In genomic region chr12:120115692-120116442, GRCh38 we compare ENCODE assay signal across 8 cellular contexts. TPM values are rescaled to one million over a fixed set of nuclear protein-coding genes. Genes with fewer than 3 reads are reported as not detected.
DNase-seq lines count a peak whose midpoint lies in the region; ATAC-seq and TF ChIP-seq lines count a peak whose summit lies in the region.

No MANE protein-coding gene starts in this region.

- no peak overlapping the region for H2BK15ac ChIP-seq in IMR-90 (ENCODE audit: low read depth, low read length)

- H3K9me1 ChIP-seq in IMR-90 (ENCODE audit: insufficient read depth, low read length): peaks cover 26% of the 10 kb centered on the region

- dilution Hi-C loops in IMR-90 (cut with HindIII; ENCODE audit: low sequenced_read_pairs, unreplicated experiment): no loop called here

- POLR2A ChIA-PET in IMR-90 (lab: Charles Lee; ENCODE audit: unreplicated experiment) (interaction anchor here (0.6 kb wide), 1 partner anchor 225 kb away, joined by 4 read pairs; no protein-coding TSS in a partner anchor), GM10248 (lab: Yijun Ruan, JAX) (interaction anchor here (0.9 to 7.4 kb wide), 3 partner anchors 17 to 176 kb away, joined by 3 to 97 read pairs (median 4); partner anchors contain the start of genes RNU4-2 and RPLP0)
- POLR2A ChIA-PET in activated CD4-positive, alpha-beta memory T cell treated with anti-CD3 and anti-CD28 coated beads for 36 hours (lab: Charles Lee): interaction anchor here (0.6 to 10.6 kb wide), 12 partner anchors 7 to 176 kb away, joined by 3 to 131 read pairs (median 10); partner anchors contain the start of genes BICDL1, RNU4-2 and RPLP0

- no peaks in the 10 kb centered on the region for H3K9me3 Mint-ChIP-seq in activated naive CD4-positive, alpha-beta T cell treated with anti-CD3 and anti-CD28 coated beads for 36 hours
- no peaks in the 10 kb centered on the region for H3K9me3 Mint-ChIP-seq in activated CD4-positive, alpha-beta memory T cell treated with anti-CD3 and anti-CD28 coated beads for 36 hours

- no peak overlapping the region for H2BK20ac ChIP-seq in IMR-90 (ENCODE audit: low read depth, low read length)

- intact Hi-C loops in activated naive CD4-positive, alpha-beta T cell treated with anti-CD3 and anti-CD28 coated beads for 36 hours (cut with micrococcal nuclease): loop anchor here (1.0 to 5.0 kb wide), 5 partner anchors 85 to 421 kb away; partner anchors contain the start of genes BICDL1, COX6A1, RNU4-1 and RPLP0
- intact Hi-C loops in IMR-90 (cut with micrococcal nuclease): no loop called here
- intact Hi-C loops in activated CD4-positive, alpha-beta memory T cell treated with anti-CD3 and anti-CD28 coated beads for 36 hours (cut with micrococcal nuclease): loop anchor here (1.0 to 5.0 kb wide), 2 partner anchors 146 to 322 kb away; partner anchors contain the start of gene COX6A1

- H2BK5ac ChIP-seq in IMR-90 (ENCODE audit: low read depth, low read length, poor library complexity, severe bottlenecking): peak overlapping the region; percentile 70

- H3K27ac ChIP-seq in IMR-90 (ENCODE audit: insufficient read depth, low read length) (peak overlapping the region; percentile 88), rectal smooth muscle tissue (ENCODE audit: low read depth, low read length) (peak overlapping the region; percentile 56)

- H3K79me1 ChIP-seq in IMR-90 (ENCODE audit: low read depth in 1 of 2, low read length in 2 of 2): peaks cover 19 to 64% of the 10 kb centered on the region in 2 experiments

- peak overlapping the region; percentile 67 to 74; a peak in 3 of 4 replicates for H4K8ac ChIP-seq in IMR-90 (ENCODE audit: low read depth in 2 of 2, low read length in 2 of 2)

- H2AFZ ChIP-seq in IMR-90 (replicated peaks; ENCODE audit: low read length, poor library complexity): peak overlapping the region; percentile 48

- peak overlapping the region; percentile 95 for H3K4me3 ChIP-seq in IMR-90 (ENCODE audit: insufficient read depth, low read depth, low read length)
- peak overlapping the region; percentile 99 to 100 for H3K4me3 ChIP-seq in foreskin fibroblast (ENCODE audit: low read depth in 1 of 2, low read length in 2 of 2)
- H3K4me3 ChIP-seq in rectal smooth muscle tissue (ENCODE audit: low read length): peak overlapping the region; percentile 82

- H3K4me1 ChIP-seq in IMR-90 (ENCODE audit: control insufficient read depth, insufficient read depth, low read length): peaks cover 15% of the 10 kb centered on the region
- peaks cover 27% of the 10 kb centered on the region for H3K4me1 ChIP-seq in rectal smooth muscle tissue (ENCODE audit: control insufficient read depth, insufficient read depth, low read length)

- peak overlapping the region; percentile 95 for H3K4me2 ChIP-seq in IMR-90 (ENCODE audit: low read depth, low read length)

- H4K5ac ChIP-seq in IMR-90 (ENCODE audit: low read depth, low read length): peak overlapping the region; percentile 83

- peaks cover 7% of the 10 kb centered on the region; the same call in 1 of the 2 replicates for H3K36me3 ChIP-seq in IMR-90 (ENCODE audit: control insufficient read depth, insufficient read depth, low read length)
- no peaks in the 10 kb centered on the region for H3K36me3 ChIP-seq in rectal smooth muscle tissue (ENCODE audit: control insufficient read depth, insufficient read depth, low read length)

- H2AK9ac ChIP-seq in IMR-90 (replicated peaks; ENCODE audit: low read depth, low read length, poor library complexity): peak overlapping the region; percentile 91

- peaks cover 22% of the 10 kb centered on the region for H3K36me3 Mint-ChIP-seq in activated naive CD4-positive, alpha-beta T cell treated with anti-CD3 and anti-CD28 coated beads for 36 hours (ENCODE audit: low read depth)
- H3K36me3 Mint-ChIP-seq in activated CD4-positive, alpha-beta memory T cell treated with anti-CD3 and anti-CD28 coated beads for 36 hours: peaks cover 30% of the 10 kb centered on the region

- no peak for TF ChIP-seq POLR2A in IMR-90 (IDR thresholded peaks at IDR 0.05; ENCODE audit: low read depth, low read length)

- CTCF ChIA-PET in activated naive CD4-positive, alpha-beta T cell treated with anti-CD3 and anti-CD28 coated beads for 36 hours (lab: Charles Lee): interaction anchor here (1.1 to 1.3 kb wide), 2 partner anchors 85 to 86 kb away, joined by 3 to 4 read pairs; partner anchors contain the start of gene RPLP0
- CTCF ChIA-PET in IMR-90 (lab: Yijun Ruan, JAX) (no interaction called here), GM10248 (lab: Yijun Ruan, JAX) (interaction anchor here (2.0 to 2.3 kb wide), 3 partner anchors 29 to 112 kb away, joined by 6 to 9 read pairs (median 8); partner anchors contain the start of gene RPLP0)
- CTCF ChIA-PET in activated CD4-positive, alpha-beta memory T cell treated with anti-CD3 and anti-CD28 coated beads for 36 hours (lab: Charles Lee): interaction anchor here (3.1 to 4.0 kb wide), 2 partner anchors 29 to 86 kb away, joined by 16 to 18 read pairs; partner anchors contain the start of gene RPLP0

- DNase-seq in activated naive CD4-positive, alpha-beta T cell treated with anti-CD3 and anti-CD28 coated beads for 36 hours: peak; percentile 50
- DNase-seq in activated naive CD4-positive, alpha-beta T cell (lab: John Stamatoyannopoulos, UW): no peak
- DNase-seq in IMR-90 (peak; percentile 26), foreskin fibroblast (peak in 1 of 2 donors; percentile 61), GM10248 (ENCODE audit: extremely low spot score) (no peak)
- DNase-seq in activated CD4-positive, alpha-beta memory T cell treated with anti-CD3 and anti-CD28 coated beads for 36 hours: peak; percentile 65
- no peak for DNase-seq in stimulated activated naive CD4-positive, alpha-beta T cell treated with Interleukin-2 at 50 U/mL for 16 hours (lab: John Stamatoyannopoulos, UW)

- H4K91ac ChIP-seq in IMR-90 (ENCODE audit: insufficient read depth, low read depth, low read length): peak overlapping the region; percentile 79

- peak overlapping the region; percentile 91 for H3K4ac ChIP-seq in IMR-90 (ENCODE audit: low read depth, low read length)

- TF ChIP-seq CTCF in IMR-90 (conservative IDR thresholded peaks at IDR 0.05; ENCODE audit: low read depth, low read length) (no peak), foreskin fibroblast (IDR thresholded peaks at IDR 0.05; ENCODE audit: low read depth, low read length) (no peak), GM10248 (IDR thresholded peaks at IDR 0.05; ENCODE audit: control extremely low read depth, extremely low read depth, low read depth, missing control alignments) (no peak)

- H3K4me1 Mint-ChIP-seq in activated naive CD4-positive, alpha-beta T cell treated with anti-CD3 and anti-CD28 coated beads for 36 hours (ENCODE audit: low read depth): peaks cover 71% of the 10 kb centered on the region
- peaks cover 65% of the 10 kb centered on the region for H3K4me1 Mint-ChIP-seq in activated CD4-positive, alpha-beta memory T cell treated with anti-CD3 and anti-CD28 coated beads for 36 hours (ENCODE audit: low read depth)

- no peaks in the 10 kb centered on the region for H3K27me3 Mint-ChIP-seq in activated naive CD4-positive, alpha-beta T cell treated with anti-CD3 and anti-CD28 coated beads for 36 hours (ENCODE audit: low read depth)
- no peaks in the 10 kb centered on the region for H3K27me3 Mint-ChIP-seq in activated CD4-positive, alpha-beta memory T cell treated with anti-CD3 and anti-CD28 coated beads for 36 hours

- no CpG with 5 or more reads among the region's 31 CpGs for WGBS in IMR-90 (ENCODE audit: extremely low coverage in 2 of 2, insufficient read length in 1 of 2), 2 experiments

- H2AK5ac ChIP-seq in IMR-90 (ENCODE audit: low read depth, low read length): peak overlapping the region; percentile 98

- H3K56ac ChIP-seq in IMR-90 (ENCODE audit: extremely low read depth, insufficient read depth, low read length): peak overlapping the region; percentile 52; the same call in 1 of the 2 replicates

- peak overlapping the region; percentile 98 for H3K4me3 Mint-ChIP-seq in activated naive CD4-positive, alpha-beta T cell treated with anti-CD3 and anti-CD28 coated beads for 36 hours
- peak overlapping the region; percentile 92 for H3K4me3 Mint-ChIP-seq in activated CD4-positive, alpha-beta memory T cell treated with anti-CD3 and anti-CD28 coated beads for 36 hours

- peaks cover 61% of the 10 kb centered on the region for H4K20me1 ChIP-seq in IMR-90 (ENCODE audit: insufficient read depth, low read length)

- H2BK120ac ChIP-seq in IMR-90 (ENCODE audit: low read depth, low read length): no peak overlapping the region

- H3K27ac Mint-ChIP-seq in activated naive CD4-positive, alpha-beta T cell treated with anti-CD3 and anti-CD28 coated beads for 36 hours: peak overlapping the region; percentile 90
- peak overlapping the region; percentile 90 for H3K27ac Mint-ChIP-seq in activated CD4-positive, alpha-beta memory T cell treated with anti-CD3 and anti-CD28 coated beads for 36 hours

- BruUV-seq in IMR-90 (replicated peaks; lab: Mats Ljungman, UMichigan): TSS peak; percentile 35

- H3K9me3 ChIP-seq in IMR-90 (ENCODE audit: control insufficient read depth, insufficient read depth, low read length): no peaks in the 10 kb centered on the region

- no peaks in the 10 kb centered on the region for H3K27me3 ChIP-seq in IMR-90 (ENCODE audit: control insufficient read depth, insufficient read depth, low read length)
- H3K27me3 ChIP-seq in rectal smooth muscle tissue (ENCODE audit: control insufficient read depth, insufficient read depth, low read length): no peaks in the 10 kb centered on the region

- H3K9ac ChIP-seq in IMR-90 (ENCODE audit: low read depth, low read length): peak overlapping the region; percentile 98
- peak overlapping the region; percentile 50 for H3K9ac ChIP-seq in rectal smooth muscle tissue (ENCODE audit: low read length)

- in situ Hi-C loops in IMR-90 (cut with MboI; ENCODE audit: low sequenced_read_pairs): loop anchor here (25.0 kb wide), 1 partner anchor 1754 kb away; the partner anchor contains the start of gene TAOK3

- ATAC-seq in IMR-90 (ENCODE audit: low read depth): peak; percentile 7

- peak overlapping the region; percentile 74 for H3K18ac ChIP-seq in IMR-90 (ENCODE audit: low read depth, low read length)

- no peak for TF ChIP-seq RAD21 in IMR-90 (IDR thresholded peaks at IDR 0.05; ENCODE audit: low read length)

- H3K23ac ChIP-seq in IMR-90 (ENCODE audit: low read depth, low read length): peak overlapping the region; percentile 87; the same call in 1 of the 2 replicates

- H3K14ac ChIP-seq in IMR-90 (replicated peaks; ENCODE audit: low read depth, low read length): peak overlapping the region; percentile 91

RNA-seq across cellular contexts. Expression of gene RAB35, which starts 0.7 kb away (rescaled TPM):
- total RNA-seq in activated naive CD4-positive, alpha-beta T cell treated with anti-CD3 and anti-CD28 coated beads for 36 hours: 10 to 100 TPM; 41.3 to 45.7 TPM
- total RNA-seq in IMR-90 (2012; rRNA removed): 32.6 and 35.0 TPM in 2 replicates
- polyA plus RNA-seq in IMR-90 (2012; rRNA removed): 47.6 and 49.6 TPM in 2 replicates
- 31.2 and 45.6 TPM in 2 replicates for polyA plus RNA-seq in IMR-90 (2012; cell fraction: cytosol; rRNA removed)
- 64.2 and 73.1 TPM in 2 replicates for polyA plus RNA-seq in IMR-90 (2012; cell fraction: nucleus; rRNA removed; ENCODE audit: low replicate concordance)
- 10 to 100 TPM; 62.1 to 66.4 TPM for total RNA-seq in activated CD4-positive, alpha-beta memory T cell treated with anti-CD3 and anti-CD28 coated beads for 36 hours

Comparison
In these comparisons a context has a peak if more than half of its experiments do, and no peak if none do; other contexts are left out.
1. DNase-seq: peak in activated naive CD4-positive, alpha-beta T cell treated with anti-CD3 and anti-CD28 coated beads for 36 hours (single experiment), IMR-90 (single experiment) and activated CD4-positive, alpha-beta memory T cell treated with anti-CD3 and anti-CD28 coated beads for 36 hours (single experiment); none in activated naive CD4-positive, alpha-beta T cell (0 of 4), GM10248 (single experiment) and stimulated activated naive CD4-positive, alpha-beta T cell treated with Interleukin-2 at 50 U/mL for 16 hours (single experiment).
2. Peak in every context shown above with its lines, with median percentiles within 50 percentile points of each other: H3K4me3 ChIP-seq.